21 cellular contexts compared by ENCODE assay signal in the genomic region with DNA sequence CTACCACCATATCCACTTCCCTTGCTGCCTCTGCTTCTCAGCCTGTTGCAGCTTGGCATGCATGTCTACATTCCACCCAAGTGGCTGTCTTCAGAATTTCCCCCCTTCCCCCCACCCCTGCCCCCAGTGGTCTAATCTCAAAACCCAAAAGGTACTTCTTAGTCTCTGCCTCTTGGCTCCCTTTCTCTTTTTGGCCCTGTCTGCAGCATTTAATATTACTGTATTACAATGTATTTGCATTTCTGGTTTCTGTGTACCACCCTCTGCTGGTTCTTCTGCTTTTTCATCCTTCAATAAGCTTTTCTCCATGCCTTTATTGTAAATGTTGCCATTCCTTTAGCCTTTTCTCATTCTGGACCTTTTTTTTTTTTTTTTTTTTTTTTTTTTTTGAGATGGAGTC. TPM values are rescaled to one million over a fixed set of nuclear protein-coding genes. Genes with fewer than 3 reads are reported as not detected.
DNase-seq lines count a peak whose midpoint lies in the region; ATAC-seq, FAIRE-seq and TF ChIP-seq lines count a peak whose summit lies in the region.
"Had no signal": no experiment of that assay in that cellular context is flagged by ENCODE, and none has a peak within 500 bp of the region (broad histone marks: within the 10 kb centered on the region; RNA-seq: fewer than 3 reads in every experiment).

No MANE protein-coding gene starts in this region.

- DNase-seq in HEK293T (ENCODE audit: extremely low spot score): no peak
- DNase-seq in GM12878 (ENCODE audit: low read depth, low spot score): no peak
- peak; percentile 35 for DNase-seq in mesendoderm
- DNase-seq in tibial artery: no peak
- DNase-seq in tibial nerve (ENCODE audit: low spot score in 2 of 2): no peak
- DNase-seq: activated CD4-positive, alpha-beta T cell treated with anti-CD3 and anti-CD28 coated beads, Interleukin-2, amount 50 U/mL, for 4 hours; activated naive CD4-positive, alpha-beta T cell; activated T-cell treated with anti-CD3 and anti-CD28 coated beads for 4 hours; amygdala; effector CD8-positive, alpha-beta T cell; naive thymus-derived CD8-positive, alpha-beta T cell; NCI-H1417; NCI-H524 treated with DMSO at 0.1 percent for 48 hours; SIG-M5; stimulated activated CD4-positive, alpha-beta T cell treated with anti-CD3 and anti-CD28 coated beads, Interleukin-4, amount 100 ng/mL, for 1 hour had no signal

- no peak for FAIRE-seq in GM12878 (lab: Jason Lieb, UNC)
- FAIRE-seq: islet of Langerhans had no signal

- SMC1A ChIA-PET in GM12878 (lab: Charles Lee; ENCODE audit: uncharacterized antibody, unreplicated experiment): interaction anchor here (0.6 to 12.3 kb wide), 11 partner anchors 9 to 995 kb away, joined by 3 to 166 read pairs (median 18); partner anchors contain the start of gene TGM2

- H4K20me1 ChIP-seq in GM12878 (ENCODE audit: control insufficient read depth, insufficient read depth): no peaks in the 10 kb centered on the region

- H3K36me3 ChIP-seq in GM12878 (ENCODE audit: control insufficient read depth in 2 of 2, insufficient read depth in 2 of 2, low read length in 1 of 2) (peaks cover 10 to 20% of the 10 kb centered on the region in 2 experiments), mesendoderm (ENCODE audit: control insufficient read depth, insufficient read depth, low read length) (no peaks in the 10 kb centered on the region), tibial artery (peaks cover 0 to 28% (median 19%) of the 10 kb centered on the region in 3 donors), tibial nerve (peaks cover 0 to 56% (median 0%) of the 10 kb centered on the region in 3 donors)

- H3K27ac ChIP-seq in GM12878 (ENCODE audit: control insufficient read depth, insufficient read depth): peak overlapping the region; percentile 6; the same call in 1 of the 2 replicates
- H3K27ac ChIP-seq in mesendoderm (ENCODE audit: low read depth, low read length): no peak overlapping the region
- H3K27ac ChIP-seq in tibial artery: peak overlapping the region; percentile 73 to 82
- H3K27ac ChIP-seq in tibial nerve: no peak overlapping the region
- H3K27ac ChIP-seq: VCaP had no signal

- H3K79me2 ChIP-seq in GM12878 (ENCODE audit: control insufficient read depth, insufficient read depth, low read length) (peaks cover 6% of the 10 kb centered on the region), mesendoderm (ENCODE audit: control insufficient read depth, insufficient read depth, low read length) (peaks cover 4% of the 10 kb centered on the region)

- no peak overlapping the region for H3K4ac ChIP-seq in mesendoderm (ENCODE audit: low read depth, low read length)

- TF ChIP-seq CTCF in GM12878 (IDR thresholded peaks at IDR 0.05 in 2 of 3, conservative IDR thresholded peaks at IDR 0.05 in 1 of 3; ENCODE audit: control insufficient read depth in 2 of 3, extremely low read depth in 1 of 3, insufficient read depth in 1 of 3, low read depth in 3 of 3, low read length in 3 of 3) (no peak), tibial artery (IDR thresholded peaks at IDR 0.05) (no peak), tibial nerve (IDR thresholded peaks at IDR 0.05) (no peak)

- intact Hi-C loops in GM12878 (cut with micrococcal nuclease; ENCODE audit: unreplicated experiment) (no loop called here), tibial artery (cut with DNase I; ENCODE audit: low total_unique reads) (no loop called here)

- in situ Hi-C loops in GM12878 (cut with MboI): no loop called here

- H3K56ac ChIP-seq in mesendoderm (ENCODE audit: low read length): no peak overlapping the region

- no peaks in the 10 kb centered on the region for H3K27me3 ChIP-seq in GM12878 (replicated peaks in 1 of 2; ENCODE audit: control insufficient read depth in 2 of 2, insufficient read depth in 2 of 2, low read length in 1 of 2)
- no peaks in the 10 kb centered on the region for H3K27me3 ChIP-seq in mesendoderm (ENCODE audit: insufficient read depth, low read length, poor library complexity)
- no peaks in the 10 kb centered on the region for H3K27me3 ChIP-seq in tibial artery
- no peaks in the 10 kb centered on the region for H3K27me3 ChIP-seq in tibial nerve

- no peak overlapping the region for H2BK15ac ChIP-seq in mesendoderm (replicated peaks; ENCODE audit: low read depth)

- H2AFZ ChIP-seq in GM12878 (ENCODE audit: control insufficient read depth, low read depth, low read length): no peak overlapping the region

- no peak overlapping the region for H4K8ac ChIP-seq in mesendoderm (ENCODE audit: low read depth, low read length)

- no peak overlapping the region for H2BK120ac ChIP-seq in mesendoderm (ENCODE audit: low read depth, low read length)

- RAD21 ChIA-PET in GM12878 (lab: Charles Lee; ENCODE audit: unreplicated experiment): interaction anchor here (0.8 to 6.1 kb wide), 6 partner anchors 15 to 144 kb away, joined by 3 to 88 read pairs (median 47); partner anchors contain the start of gene TGM2

- no peak for TF ChIP-seq RAD21 in GM12878 (IDR thresholded peaks at IDR 0.05; ENCODE audit: insufficient read depth, low read depth, low read length)

- no peak for TF ChIP-seq EP300 in GM12878 (IDR thresholded peaks at IDR 0.05; ENCODE audit: borderline replicate concordance in 1 of 2, control insufficient read depth in 1 of 2, low read depth in 2 of 2, low read length in 2 of 2)
- TF ChIP-seq EP300 in tibial nerve (IDR thresholded peaks at IDR 0.05): no peak

- no peak overlapping the region for H3K4me3 ChIP-seq in GM12878
- H3K4me3 ChIP-seq in mesendoderm (ENCODE audit: low read length): no peak overlapping the region
- no peak overlapping the region for H3K4me3 ChIP-seq in tibial artery
- no peak overlapping the region for H3K4me3 ChIP-seq in tibial nerve
- H3K4me3 ChIP-seq: HAP-1, smooth muscle cell had no signal

- no TSS peak for BruUV-seq in GM12878 (replicated peaks; lab: Mats Ljungman, UMichigan)

- CTCF ChIA-PET in HEK293T (lab: Yijun Ruan, JAX) (interaction anchor here (2.7 kb wide), 1 partner anchor 145 kb away, joined by 10 read pairs; no protein-coding TSS in a partner anchor), GM12878 (lab: Yijun Ruan, JAX) (interaction anchor here (4.7 to 12.1 kb wide), 6 partner anchors 12 to 145 kb away, joined by 44 to 260 read pairs (median 153); partner anchors contain the start of gene TGM2)

- ATAC-seq in GM12878: peak; percentile 54
- ATAC-seq in HG02759 (IDR thresholded peaks at IDR 0.05; ENCODE audit: unreplicated experiment): no peak
- no peak for ATAC-seq in HG03196 (IDR thresholded peaks at IDR 0.05; ENCODE audit: unreplicated experiment)
- ATAC-seq: naive thymus-derived CD8-positive, alpha-beta T cell had no signal

- H3K23ac ChIP-seq in mesendoderm (ENCODE audit: low read length): no peak overlapping the region

- H4K5ac ChIP-seq in mesendoderm (ENCODE audit: low read length): no peak overlapping the region

- no peak overlapping the region for H3K9ac ChIP-seq in GM12878 (ENCODE audit: control insufficient read depth, insufficient read depth, low read length)
- no peak overlapping the region for H3K9ac ChIP-seq in mesendoderm (ENCODE audit: low read length)

- peaks cover 13% of the 10 kb centered on the region for H3K4me1 ChIP-seq in GM12878 (ENCODE audit: control insufficient read depth, insufficient read depth, low read length)
- peaks cover 2% of the 10 kb centered on the region for H3K4me1 ChIP-seq in mesendoderm (ENCODE audit: control insufficient read depth, low read depth, low read length)
- peaks cover 0 to 44% (median 29%) of the 10 kb centered on the region in 4 donors for H3K4me1 ChIP-seq in tibial artery
- H3K4me1 ChIP-seq in tibial nerve: peaks cover 0 to 37% (median 7%) of the 10 kb centered on the region in 4 donors
- H3K4me1 ChIP-seq: HAP-1 had no signal

- H2BK5ac ChIP-seq in mesendoderm (ENCODE audit: low read length): no peak overlapping the region

- H3K9me3 ChIP-seq in GM12878 (replicated peaks; ENCODE audit: control insufficient read depth, insufficient read depth, low read length) (peaks cover 4% of the 10 kb centered on the region), tibial artery (no peaks in the 10 kb centered on the region), tibial nerve (no peaks in the 10 kb centered on the region)

- H3K4me2 ChIP-seq in GM12878 (ENCODE audit: control insufficient read depth, insufficient read depth): no peak overlapping the region
- H3K4me2 ChIP-seq in mesendoderm (ENCODE audit: low read length): no peak overlapping the region
- H3K4me2 ChIP-seq: smooth muscle cell had no signal

- TF ChIP-seq POLR2A in GM12878 (IDR thresholded peaks at IDR 0.05; ENCODE audit: low read depth, low read length) (no peak), tibial nerve (IDR thresholded peaks at IDR 0.05) (no peak)

- peaks cover 8% of the 10 kb centered on the region for H3K79me1 ChIP-seq in mesendoderm (ENCODE audit: low read length)

- H3K18ac ChIP-seq in mesendoderm (ENCODE audit: low read length): no peak overlapping the region

- no peak overlapping the region for H2AK5ac ChIP-seq in mesendoderm (ENCODE audit: low read length)

- POLR2A ChIA-PET in HEK293T (lab: Yijun Ruan, JAX) (no interaction called here), GM12878 (lab: Charles Lee) (interaction anchor here (0.6 to 1.3 kb wide), 2 partner anchors 12 to 91 kb away, joined by 3 to 4 read pairs; no protein-coding TSS in a partner anchor)

RNA-seq across cellular contexts. Expression of gene RPRD1B, which starts 43.0 kb away (rescaled TPM):
- 80.5 and 87.4 TPM in 2 replicates for total RNA-seq in GM12878 (2013; cell fraction: nucleolus; rRNA removed)
- total RNA-seq in GM12878 (2014; rRNA removed) (29.7 and 33.6 TPM in 2 replicates), GM12878 (2014; rRNA removed; fragmentation: Illumina TruSeq; extraction: Trizol) (18.0 and 18.2 TPM in 2 replicates), GM12878 (2021) (30.1 and 30.5 TPM in 2 replicates), tibial nerve (10 to 100 TPM; 28.5 to 36.3 (median 35.1) TPM)
- 9.2 TPM for polyA plus RNA-seq in GM12878 (2011; ENCODE audit: low read depth)
- polyA plus RNA-seq in GM12878 (2011; rRNA removed) (37.1 and 44.4 TPM in 2 replicates), GM12878 (2014; fragmentation: Illumina TruSeq; extraction: Trizol) (40.2 and 50.9 TPM in 2 replicates), GM12878 (2014; fragmentation: Nextera tagmentation; extraction: Ambion mirVana) (10 to 100 TPM in 1 of 2 experiments, 1 to 10 TPM in 1; 5.2 to 10.7 TPM), GM12878 (2014; rRNA removed) (29.6 and 29.7 TPM in 2 replicates), GM12878 (2016; fragmentation: Nextera tagmentation; extraction: Ambion mirVana) (10 to 100 TPM; 30.3 to 30.4 TPM)
- 26.0 and 28.2 TPM in 2 replicates for polyA plus RNA-seq in GM12878 (2011; cell fraction: cytosol; rRNA removed)
- polyA plus RNA-seq in GM12878 (2011; cell fraction: nucleus; rRNA removed): 24.3 and 28.1 TPM in 2 replicates
- polyA plus RNA-seq in GM12878 (2012): 12.4 and 15.0 TPM in 2 replicates
- 27.3 and 27.4 TPM in 2 replicates for polyA minus RNA-seq in GM12878 (2011; rRNA and poly(A)+ RNA removed)
- polyA minus RNA-seq in GM12878 (2011; cell fraction: cytosol; rRNA and poly(A)+ RNA removed): 19.4 and 21.9 TPM in 2 replicates
- polyA minus RNA-seq in GM12878 (2011; cell fraction: nucleus; rRNA and poly(A)+ RNA removed): 33.4 and 57.1 TPM in 2 replicates
- 26.3 TPM for polyA plus RNA-seq in mesendoderm (2013, experiment 1 of 2)
- polyA plus RNA-seq in mesendoderm (2013, experiment 2 of 2): 25.7 TPM

RNA-seq across cellular contexts. Expression of gene TTI1, which starts 43.3 kb away (rescaled TPM):
- total RNA-seq in GM12878 (2013; cell fraction: nucleolus; rRNA removed): 85.3 and 87.8 TPM in 2 replicates
- total RNA-seq in GM12878 (2014; rRNA removed): 24.1 and 26.9 TPM in 2 replicates
- total RNA-seq in GM12878 (2014; rRNA removed; fragmentation: Illumina TruSeq; extraction: Trizol): 25.2 and 26.7 TPM in 2 replicates
- total RNA-seq in GM12878 (2021): 25.6 and 27.2 TPM in 2 replicates
- polyA plus RNA-seq in GM12878 (2011; ENCODE audit: low read depth): 10.7 TPM
- 23.1 and 24.0 TPM in 2 replicates for polyA plus RNA-seq in GM12878 (2011; rRNA removed)
- 18.7 and 22.2 TPM in 2 replicates for polyA plus RNA-seq in GM12878 (2011; cell fraction: cytosol; rRNA removed)
- polyA plus RNA-seq in GM12878 (2011; cell fraction: nucleus; rRNA removed): 17.7 and 18.8 TPM in 2 replicates
- 13.3 and 15.3 TPM in 2 replicates for polyA plus RNA-seq in GM12878 (2012)
- 22.2 and 25.8 TPM in 2 replicates for polyA plus RNA-seq in GM12878 (2014; fragmentation: Illumina TruSeq; extraction: Trizol)
- 1 to 10 TPM; 5.3 to 5.5 TPM for polyA plus RNA-seq in GM12878 (2014; fragmentation: Nextera tagmentation; extraction: Ambion mirVana)
- 18.1 and 19.8 TPM in 2 replicates for polyA plus RNA-seq in GM12878 (2014; rRNA removed)
- polyA plus RNA-seq in GM12878 (2016; fragmentation: Nextera tagmentation; extraction: Ambion mirVana): 10 to 100 TPM; 39.8 to 44.6 TPM
- 57.0 and 60.1 TPM in 2 replicates for polyA minus RNA-seq in GM12878 (2011; rRNA and poly(A)+ RNA removed)
- 11.9 and 15.2 TPM in 2 replicates for polyA minus RNA-seq in GM12878 (2011; cell fraction: cytosol; rRNA and poly(A)+ RNA removed)
- 33.5 and 42.4 TPM in 2 replicates for polyA minus RNA-seq in GM12878 (2011; cell fraction: nucleus; rRNA and poly(A)+ RNA removed)
- polyA plus RNA-seq in mesendoderm (2013, experiment 1 of 2): 24.7 TPM
- polyA plus RNA-seq in mesendoderm (2013, experiment 2 of 2): 25.3 TPM
- 10 to 100 TPM in 3 of 4 donors, 1 to 10 TPM in 1; 8.2 to 14.2 (median 10.8) TPM for total RNA-seq in tibial nerve

Comparison
In these comparisons a context has a peak if more than half of its experiments do, and no peak if none do; other contexts are left out.
1. H3K27ac ChIP-seq: peak in GM12878 (single experiment) and tibial artery (2 of 2); none in mesendoderm (single experiment) and tibial nerve (0 of 4).